ENCODE assay signal across 6 cellular contexts in the genomic region with DNA sequence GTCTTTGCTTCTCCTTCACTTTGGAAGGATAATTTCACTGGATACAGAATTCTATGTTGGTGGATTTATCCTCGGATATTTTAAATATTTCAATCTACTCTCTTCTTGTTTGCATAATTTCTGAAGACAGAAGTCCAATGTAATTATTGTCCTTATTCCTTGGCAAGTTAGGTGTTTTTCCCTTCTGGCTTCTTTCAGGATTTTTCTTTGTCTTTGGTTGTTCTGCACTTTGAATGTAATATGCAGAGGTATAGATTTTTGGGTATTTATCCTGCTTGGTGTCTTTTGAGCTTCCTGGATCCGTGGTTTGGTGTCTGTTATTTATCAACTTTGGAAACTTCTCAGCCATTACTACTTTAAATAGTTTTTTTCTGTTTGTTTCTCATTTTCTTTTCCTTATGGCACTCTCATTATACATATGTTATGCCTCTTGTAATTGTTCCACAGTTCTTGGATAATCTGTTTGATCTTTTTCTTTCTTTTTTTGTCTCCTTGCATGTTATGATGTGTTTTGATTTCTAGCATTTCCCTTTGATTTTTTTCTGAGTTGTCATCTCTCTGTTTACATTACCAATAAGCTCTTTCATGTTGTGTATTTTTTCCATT.
"Had no signal": no experiment of that assay in that cellular context is flagged by ENCODE, and none has a peak within 500 bp of the region (broad histone marks: within the 10 kb centered on the region; RNA-seq: fewer than 3 reads in every experiment).

No MANE protein-coding gene starts in this region.

- ATAC-seq: GM23338, HepG2 had no signal

- H3K4me2 ChIP-seq: GM23338 had no signal

- H3K4me3 ChIP-seq: GM23338 had no signal

- DNase-seq: H9, HCEC 1CT, KG1 had no signal

- H2AFZ ChIP-seq: GM23338 had no signal

- H3K27ac ChIP-seq: HL-60 had no signal
